ENCODE assay signal across 8 cellular contexts in the genomic region with DNA sequence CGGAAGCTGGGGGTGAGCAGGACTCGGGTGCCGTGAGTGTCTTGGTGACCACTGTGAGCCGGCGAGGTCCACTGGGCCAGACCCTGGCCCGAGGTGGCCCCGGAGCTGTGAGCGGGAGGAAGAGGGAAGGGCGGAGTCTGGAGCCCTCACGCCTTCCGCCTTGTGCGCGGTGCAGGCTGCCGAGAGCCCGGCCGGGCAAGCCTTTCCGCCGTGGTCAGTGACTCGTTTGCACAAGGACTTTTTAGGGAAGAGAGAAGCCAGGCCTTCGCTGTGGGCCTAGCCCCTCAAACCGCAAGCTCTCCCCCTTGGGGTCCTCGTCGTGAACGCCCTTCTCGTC. TPM values are rescaled to one million over a fixed set of nuclear protein-coding genes. Genes with fewer than 3 reads are reported as not detected.
DNase-seq lines count a peak whose midpoint lies in the region; ATAC-seq, FAIRE-seq and TF ChIP-seq lines count a peak whose summit lies in the region.

No MANE protein-coding gene starts in this region.

- POLR2A ChIA-PET in K562 (lab: Yijun Ruan, JAX) = interaction anchor here (0.6 to 1.0 kb wide), 3 partner anchors 9 to 196 kb away, joined by 3 to 4 read pairs (median 3); no protein-coding TSS in a partner anchor

- H3K4me1 ChIP-seq in K562 (replicated peaks in 1 of 2; ENCODE audit: control insufficient read depth in 2 of 2, insufficient read depth in 2 of 2, low read length in 2 of 2) = peaks cover 0 to 22% of the 10 kb centered on the region in 2 experiments; a peak in 2 of 5 replicates

- H3K9me3 ChIP-seq in K562 (replicated peaks; ENCODE audit: control insufficient read depth, insufficient read depth, low read depth, low read length) = no peaks in the 10 kb centered on the region

- H3K27me3 ChIP-seq in K562 (ENCODE audit: control insufficient read depth in 2 of 2, insufficient read depth in 2 of 2, low read length in 2 of 2) = peaks cover 21 to 59% of the 10 kb centered on the region in 2 experiments

- CTCF ChIA-PET in K562 (lab: Yijun Ruan, JAX; ENCODE audit: low intra/inter-chr PET ratio) = no interaction called here

- DNase-seq in DMS53 treated with DMSO at 0.1 percent for 48 hours (lab: John Stamatoyannopoulos, UW; ENCODE audit: unreplicated experiment) (peak; percentile 59), NOMO-1 treated with DMSO at 0.1 percent for 48 hours (lab: John Stamatoyannopoulos, UW; ENCODE audit: unreplicated experiment) (peak; percentile 17), K562 (ENCODE audit: extremely low read depth in 1 of 4, low spot score in 3 of 4) (peak; percentile 46 to 63 (median 52)), iPS-NIHi7 (ENCODE audit: extremely low spot score) (peak; percentile 73), NCI-H446 (lab: John Stamatoyannopoulos, UW) (no peak)
- DNase-seq in stimulated activated CD4-positive, alpha-beta T cell treated with anti-CD3 and anti-CD28 coated beads, Interleukin-15, amount 100 ng/mL, for 24 hours = peak; percentile 54

- WGBS in K562 (ENCODE audit: insufficient coverage, low coverage, missing lambda C conversion rate) = 12% methylated on average over 20 of the region's 25 CpGs

- peak overlapping the region; percentile 3 to 87; a peak in 2 of 4 replicates for H3K9ac ChIP-seq in K562 (ENCODE audit: insufficient read depth in 1 of 2, low read depth in 2 of 2, low read length in 2 of 2)

- H3K36me3 ChIP-seq in K562 (ENCODE audit: control insufficient read depth, insufficient read depth, low read length) = no peaks in the 10 kb centered on the region

- peak overlapping the region; percentile 31 for H3K4me3 ChIP-seq in K562

- no peak for TF ChIP-seq POLR2A in K562 (conservative IDR thresholded peaks at IDR 0.05)

- no peak for TF ChIP-seq CTCF in K562 (IDR thresholded peaks at IDR 0.05 in 2 of 3, conservative IDR thresholded peaks at IDR 0.05 in 1 of 3; ENCODE audit: insufficient read depth in 2 of 3, low read depth in 1 of 3, low read length in 3 of 3)

- no peak overlapping the region for H3K27ac ChIP-seq in K562 (ENCODE audit: extremely low read depth, low read depth, low read length)

- no peak for TF ChIP-seq EP300 in K562 (IDR thresholded peaks at IDR 0.05; ENCODE audit: low read length)

- no peak for TF ChIP-seq RAD21 in K562 (CRISPR knock-in tag; conservative IDR thresholded peaks at IDR 0.05 in 1 of 2, IDR thresholded peaks at IDR 0.05 in 1 of 2)

- H3K4me2 ChIP-seq in K562 (ENCODE audit: insufficient read depth, low read length) = peak overlapping the region; percentile 85

- ATAC-seq in GM21528 (IDR thresholded peaks at IDR 0.05; ENCODE audit: low FRiP score, unreplicated experiment) (peak; percentile 47), K562 (peak; percentile 85), GM19328 (IDR thresholded peaks at IDR 0.05; ENCODE audit: unreplicated experiment) (no peak)

- H3K9me1 ChIP-seq in K562 (ENCODE audit: control insufficient read depth, insufficient read depth, low read length) = no peaks in the 10 kb centered on the region

- no peaks in the 10 kb centered on the region; the same call in 1 of the 2 replicates for H4K20me1 ChIP-seq in K562 (replicated peaks; ENCODE audit: control insufficient read depth, insufficient read depth, low read length)

- FAIRE-seq in K562 (lab: Jason Lieb, UNC) = no peak

- no peaks in the 10 kb centered on the region for H3K79me2 ChIP-seq in K562 (ENCODE audit: control insufficient read depth, insufficient read depth, low read length)

- H2AFZ ChIP-seq in K562 (ENCODE audit: low read depth, low read length) = peak overlapping the region; percentile 87

- in situ Hi-C loops in K562 (cut with MboI) = no loop called here

- intact Hi-C loops in K562 (cut with micrococcal nuclease) = no loop called here

- BruUV-seq in K562 (replicated peaks; lab: Mats Ljungman, UMichigan) = no TSS peak

TF ChIP-seq in K562, 482 proteins besides CTCF, POLR2A, EP300 and RAD21 (continues in another document):
- TF ChIP-seq CHCHD3 (CRISPR knock-in tag; IDR thresholded peaks at IDR 0.05) (no peak), L3MBTL2 (IDR thresholded peaks at IDR 0.05) (peak; percentile 80; the same call in 1 of the 2 replicates), MTA2 (IDR thresholded peaks at IDR 0.05; ENCODE audit: low read depth) (no peak), HNRNPUL1 (IDR thresholded peaks at IDR 0.05; ENCODE audit: low read length) (no peak), ZNF282 (CRISPR knock-in tag; IDR thresholded peaks at IDR 0.05) (no peak), E2F3 (CRISPR knock-in tag; IDR thresholded peaks at IDR 0.05) (peak; percentile 8; the same call in 1 of the 2 replicates), ZNF384 (IDR thresholded peaks at IDR 0.05; ENCODE audit: low read depth, low read length) (no peak)
- TF ChIP-seq, protein P1, sequence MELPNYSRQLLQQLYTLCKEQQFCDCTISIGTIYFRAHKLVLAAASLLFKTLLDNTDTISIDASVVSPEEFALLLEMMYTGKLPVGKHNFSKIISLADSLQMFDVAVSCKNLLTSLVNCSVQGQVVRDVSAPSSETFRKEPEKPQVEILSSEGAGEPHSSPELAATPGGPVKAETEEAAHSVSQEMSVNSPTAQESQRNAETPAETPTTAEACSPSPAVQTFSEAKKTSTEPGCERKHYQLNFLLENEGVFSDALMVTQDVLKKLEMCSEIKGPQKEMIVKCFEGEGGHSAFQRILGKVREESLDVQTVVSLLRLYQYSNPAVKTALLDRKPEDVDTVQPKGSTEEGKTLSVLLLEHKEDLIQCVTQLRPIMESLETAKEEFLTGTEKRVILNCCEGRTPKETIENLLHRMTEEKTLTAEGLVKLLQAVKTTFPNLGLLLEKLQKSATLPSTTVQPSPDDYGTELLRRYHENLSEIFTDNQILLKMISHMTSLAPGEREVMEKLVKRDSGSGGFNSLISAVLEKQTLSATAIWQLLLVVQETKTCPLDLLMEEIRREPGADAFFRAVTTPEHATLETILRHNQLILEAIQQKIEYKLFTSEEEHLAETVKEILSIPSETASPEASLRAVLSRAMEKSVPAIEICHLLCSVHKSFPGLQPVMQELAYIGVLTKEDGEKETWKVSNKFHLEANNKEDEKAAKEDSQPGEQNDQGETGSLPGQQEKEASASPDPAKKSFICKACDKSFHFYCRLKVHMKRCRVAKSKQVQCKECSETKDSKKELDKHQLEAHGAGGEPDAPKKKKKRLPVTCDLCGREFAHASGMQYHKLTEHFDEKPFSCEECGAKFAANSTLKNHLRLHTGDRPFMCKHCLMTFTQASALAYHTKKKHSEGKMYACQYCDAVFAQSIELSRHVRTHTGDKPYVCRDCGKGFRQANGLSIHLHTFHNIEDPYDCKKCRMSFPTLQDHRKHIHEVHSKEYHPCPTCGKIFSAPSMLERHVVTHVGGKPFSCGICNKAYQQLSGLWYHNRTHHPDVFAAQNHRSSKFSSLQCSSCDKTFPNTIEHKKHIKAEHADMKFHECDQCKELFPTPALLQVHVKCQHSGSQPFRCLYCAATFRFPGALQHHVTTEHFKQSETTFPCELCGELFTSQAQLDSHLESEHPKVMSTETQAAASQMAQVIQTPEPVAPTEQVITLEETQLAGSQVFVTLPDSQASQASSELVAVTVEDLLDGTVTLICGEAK (IDR thresholded peaks at IDR 0.05) = 0 out of 2 replicates have a peak, but pooled peaks have one; percentile 28
- TF ChIP-seq, protein P1 (CRISPR knock-in tag; IDR thresholded peaks at IDR 0.05) = no peak

RNA-seq across cellular contexts. Expression of gene ZNF32, which starts 40.9 kb away (rescaled TPM):
- total RNA-seq in K562 (2011; cell fraction: chromatin; rRNA removed; ENCODE audit: low replicate concordance) = 14.9 and 16.7 TPM in 2 replicates
- 14.5 and 19.6 TPM in 2 replicates for total RNA-seq in K562 (2011; cell fraction: nucleolus; rRNA removed)
- total RNA-seq in K562 (2011; cell fraction: nucleoplasm; rRNA removed) = 14.4 and 19.2 TPM in 2 replicates
- 17.3 and 19.8 TPM in 2 replicates for total RNA-seq in K562 (2014; rRNA removed)
- 31.8 and 34.7 TPM in 2 replicates for total RNA-seq in K562 (2014; rRNA removed; fragmentation: Illumina TruSeq; extraction: Trizol)
- total RNA-seq in K562 (2015; rRNA removed; fragmentation: Illumina TruSeq; extraction: Trizol) = 21.4 and 22.3 TPM in 2 replicates
- 20.3 and 22.3 TPM in 2 replicates for total RNA-seq in K562 (2021)
- 40.5 and 57.0 TPM in 2 replicates for polyA plus RNA-seq in K562 (2011; rRNA removed)
- polyA plus RNA-seq in K562 (2011; cell fraction: cytosol; rRNA removed) = 14.8 and 19.1 TPM in 2 replicates
- 25.6 and 26.6 TPM in 2 replicates for polyA plus RNA-seq in K562 (2011; cell fraction: nucleus; rRNA removed)
- 19.9 and 24.6 TPM in 2 replicates for polyA plus RNA-seq in K562 (2012)
- 29.5 and 30.7 TPM in 2 replicates for polyA plus RNA-seq in K562 (2014; fragmentation: Illumina TruSeq; extraction: Trizol)
- polyA plus RNA-seq in K562 (2014; fragmentation: Nextera tagmentation; extraction: Ambion mirVana) = 10 to 100 TPM; 18.3 to 26.3 TPM
- polyA plus RNA-seq in K562 (2014; rRNA removed) = 28.4 TPM in 2 replicates
- polyA minus RNA-seq in K562 (2011; rRNA and poly(A)+ RNA removed) = 25.2 and 28.4 TPM in 2 replicates
- polyA minus RNA-seq in K562 (2011; cell fraction: cytosol; rRNA and poly(A)+ RNA removed) = 4.7 and 5.0 TPM in 2 replicates
- 6.2 and 17.2 TPM in 2 replicates for polyA minus RNA-seq in K562 (2011; cell fraction: nucleus; rRNA and poly(A)+ RNA removed)

Comparison
In these comparisons a context has a peak if more than half of its experiments do, and no peak if none do; other contexts are left out.
1. DNase-seq: peak in DMS53 treated with DMSO at 0.1 percent for 48 hours (single experiment), NOMO-1 treated with DMSO at 0.1 percent for 48 hours (single experiment), K562 (4 of 4), iPS-NIHi7 (single experiment) and stimulated activated CD4-positive, alpha-beta T cell treated with anti-CD3 and anti-CD28 coated beads, Interleukin-15, amount 100 ng/mL, for 24 hours (single experiment); none in NCI-H446 (0 of 2).